ENCODE assay signal across 25 cellular contexts in the genomic region with DNA sequence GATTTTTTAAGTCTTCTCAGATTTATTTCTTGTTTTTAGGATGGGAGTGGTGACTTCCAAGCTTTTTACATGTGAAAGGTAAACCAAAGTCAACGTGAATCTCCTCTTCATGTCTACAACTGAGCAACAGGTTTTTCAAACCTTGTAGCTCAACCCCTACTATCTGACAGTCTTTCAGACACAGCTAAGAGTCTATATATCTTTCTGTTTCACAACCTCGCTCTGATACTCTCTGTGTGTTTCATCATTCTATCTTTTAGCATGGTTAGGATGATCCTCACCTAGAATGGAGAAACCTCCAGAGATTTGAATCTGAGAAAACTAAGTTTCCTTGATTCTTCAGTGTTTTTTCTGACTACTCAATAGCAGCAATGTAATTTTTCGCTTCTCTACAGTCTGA.
"Had no signal": no experiment of that assay in that cellular context is flagged by ENCODE, and none has a peak within 500 bp of the region (broad histone marks: within the 10 kb centered on the region; RNA-seq: fewer than 3 reads in every experiment).

No MANE protein-coding gene starts in this region.

- FAIRE-seq: HepG2 had no signal

- DNase-seq: IMR-90; Karpas-422; KG1; MG63; NCI-H1092 treated with DMSO at 0.1 percent for 48 hours; NCI-H1436; NCI-H187; NCI-H2029; NCI-H2081 treated with DMSO at 0.1 percent for 48 hours; NCI-H2171; NCI-H226; NCI-H446; NCI-H510A; NCI-H524 treated with DMSO at 0.1 percent for 48 hours; NCI-H69; NCI-H774; NK-92 treated with Interleukin-12 subunit alpha and Interleukin-12 subunit beta, amount 100 ng/mL, for 24 hours; PC-3; SHP77; SK-N-SH; SW 1271; T-cell had no signal

- H3K4me3 ChIP-seq: MG63 had no signal

- H3K9me3 ChIP-seq: MG63, SK-N-SH had no signal

- H3K36me3 ChIP-seq: MG63 had no signal

- H3K27me3 ChIP-seq: MG63 had no signal

- H3K4me2 ChIP-seq: SK-N-SH had no signal

- H3K9ac ChIP-seq: SK-N-SH had no signal

- H3K27ac ChIP-seq: RWPE1 had no signal

- ATAC-seq: HepG2, Panc1, PC-3, T-cell had no signal
